12 cellular contexts compared by ENCODE assay signal in genomic region chr9:33172256-33172678, GRCh38. TPM values are rescaled to one million over a fixed set of nuclear protein-coding genes. Genes with fewer than 3 reads are reported as not detected.
DNase-seq lines count a peak whose midpoint lies in the region; ATAC-seq, FAIRE-seq and TF ChIP-seq lines count a peak whose summit lies in the region.
"Had no signal": no experiment of that assay in that cellular context is flagged by ENCODE, and none has a peak within 500 bp of the region (broad histone marks: within the 10 kb centered on the region; RNA-seq: fewer than 3 reads in every experiment).

No MANE protein-coding gene starts in this region.

- CTCF ChIA-PET in activated CD8-positive, alpha-beta T cell treated with anti-CD3 and anti-CD28 coated beads for 36 hours (lab: Charles Lee): interaction anchor here (1.1 to 2.6 kb wide), 5 partner anchors 11 to 54 kb away, joined by 4 to 9 read pairs (median 5); no protein-coding TSS in a partner anchor
- CTCF ChIA-PET in activated CD8-positive, alpha-beta T cell treated with anti-CD3 and anti-CD28 coated beads, Interleukin-2, amount 10 ng/mL, durations not matched to agents 7 days and 5 days (lab: Charles Lee): interaction anchor here (1.0 to 3.5 kb wide), 2 partner anchors 56 to 92 kb away, joined by 4 to 23 read pairs; no protein-coding TSS in a partner anchor
- CTCF ChIA-PET in GM12878 (lab: Yijun Ruan, JAX): interaction anchor here (0.9 to 3.5 kb wide), 8 partner anchors 12 to 91 kb away, joined by 3 to 28 read pairs (median 4); no protein-coding TSS in a partner anchor

- FAIRE-seq in GM12878 (lab: Jason Lieb, UNC) (no peak), D721Med (lab: Jason Lieb, UNC) (no peak)

- H2AFZ ChIP-seq in GM12878 (ENCODE audit: control insufficient read depth, low read depth, low read length): peak overlapping the region; percentile 42

- SMC1A ChIA-PET in GM12878 (lab: Charles Lee; ENCODE audit: uncharacterized antibody, unreplicated experiment): interaction anchor here (0.7 to 3.5 kb wide), 6 partner anchors 10 to 91 kb away, joined by 3 to 23 read pairs (median 4); no protein-coding TSS in a partner anchor

- H3K9me3 ChIP-seq in GM12878 (replicated peaks; ENCODE audit: control insufficient read depth, insufficient read depth, low read length) (no peaks in the 10 kb centered on the region), testis (no peaks in the 10 kb centered on the region)

- no peaks in the 10 kb centered on the region for H3K36me3 ChIP-seq in GM12878 (ENCODE audit: control insufficient read depth in 2 of 2, insufficient read depth in 2 of 2, low read length in 1 of 2)
- H3K36me3 ChIP-seq in testis (ENCODE audit: low read depth, missing control alignments): no peaks in the 10 kb centered on the region

- intact Hi-C loops in activated CD8-positive, alpha-beta T cell treated with anti-CD3 and anti-CD28 coated beads for 36 hours (cut with micrococcal nuclease): no loop called here
- intact Hi-C loops in GM12878 (cut with micrococcal nuclease; ENCODE audit: unreplicated experiment) (no loop called here), testis (cut with DNase I; ENCODE audit: low total_unique reads) (no loop called here)

- H3K4me3 ChIP-seq in GM12878 (no peak overlapping the region), testis (no peak overlapping the region)

- ATAC-seq in activated CD8-positive, alpha-beta T cell treated with anti-CD3 and anti-CD28 coated beads for 36 hours: no peak
- no peak for ATAC-seq in activated CD8-positive, alpha-beta T cell treated with anti-CD3 and anti-CD28 coated beads, Interleukin-2, amount 10 ng/mL, durations not matched to agents 7 days and 5 days
- no peak for ATAC-seq in GM12878
- peak; percentile 20 for ATAC-seq in left lobe of liver

- WGBS in GM12878 (ENCODE audit: insufficient coverage, insufficient replicate concordance, low lambda C conversion rate, missing lambda C conversion rate): 65% methylated on average over 3 of the region's 3 CpGs
- 45 to 64% methylated on average over 3 of the region's 3 CpGs for WGBS in testis, 2 donors

- DNase-seq in activated CD8-positive, alpha-beta T cell treated with anti-CD3 and anti-CD28 coated beads for 36 hours: no peak
- DNase-seq in activated CD8-positive, alpha-beta T cell treated with anti-CD3 and anti-CD28 coated beads, Interleukin-2, amount 10 ng/mL, durations not matched to agents 7 days and 5 days: no peak
- DNase-seq in GM12878 (ENCODE audit: low read depth, low spot score): no peak
- no peak for DNase-seq in left lobe of liver (ENCODE audit: low spot score)
- DNase-seq in testis: peak; percentile 62
- no peak for DNase-seq in DMS153 (lab: John Stamatoyannopoulos, UW)
- DNase-seq in D721Med (ENCODE audit: insufficient read length, low spot score): no peak
- DNase-seq in SK-N-DZ (ENCODE audit: low spot score): no peak
- DNase-seq: activated effector memory CD4-positive, alpha-beta T cell treated with Interleukin-2 at 50 U/mL for 16 hours; cerebellar nuclear complex; NCI-H2081 treated with DMSO at 0.1 percent for 48 hours; stimulated activated CD4-positive, alpha-beta T cell treated with anti-CD3 and anti-CD28 coated beads, Interleukin-12 subunit alpha, Interleukin-12 subunit beta, amount 100 ng/mL, for 4 hours had no signal

- BruUV-seq in GM12878 (replicated peaks; lab: Mats Ljungman, UMichigan): no TSS peak

- H4K20me1 ChIP-seq in GM12878 (ENCODE audit: control insufficient read depth, insufficient read depth): no peaks in the 10 kb centered on the region

- no peak overlapping the region for H3K4me2 ChIP-seq in GM12878 (ENCODE audit: control insufficient read depth, insufficient read depth)

- H3K4me1 Mint-ChIP-seq in activated CD8-positive, alpha-beta T cell treated with anti-CD3 and anti-CD28 coated beads for 36 hours (ENCODE audit: low read depth): peaks cover 19% of the 10 kb centered on the region
- H3K4me1 Mint-ChIP-seq in activated CD8-positive, alpha-beta T cell treated with anti-CD3 and anti-CD28 coated beads, Interleukin-2, amount 10 ng/mL, durations not matched to agents 7 days and 5 days (ENCODE audit: low read depth): peaks cover 24% of the 10 kb centered on the region

- TF ChIP-seq EP300 in GM12878 (IDR thresholded peaks at IDR 0.05; ENCODE audit: borderline replicate concordance in 1 of 2, control insufficient read depth in 1 of 2, low read depth in 2 of 2, low read length in 2 of 2): no peak

- POLR2A ChIA-PET in activated CD8-positive, alpha-beta T cell treated with anti-CD3 and anti-CD28 coated beads for 36 hours (lab: Charles Lee): interaction anchor here (1.0 to 1.5 kb wide), 2 partner anchors 92 to 128 kb away, joined by 3 to 4 read pairs; no protein-coding TSS in a partner anchor
- POLR2A ChIA-PET in activated CD8-positive, alpha-beta T cell treated with anti-CD3 and anti-CD28 coated beads, Interleukin-2, amount 10 ng/mL, durations not matched to agents 7 days and 5 days (lab: Charles Lee): no interaction called here
- POLR2A ChIA-PET in GM12878 (lab: Charles Lee): no interaction called here

- no peak overlapping the region for H3K9ac ChIP-seq in GM12878 (ENCODE audit: control insufficient read depth, insufficient read depth, low read length)

- H3K9me3 Mint-ChIP-seq in activated CD8-positive, alpha-beta T cell treated with anti-CD3 and anti-CD28 coated beads for 36 hours: no peaks in the 10 kb centered on the region
- H3K9me3 Mint-ChIP-seq in activated CD8-positive, alpha-beta T cell treated with anti-CD3 and anti-CD28 coated beads, Interleukin-2, amount 10 ng/mL, durations not matched to agents 7 days and 5 days (ENCODE audit: insufficient read depth): no peaks in the 10 kb centered on the region

- no peaks in the 10 kb centered on the region for H3K36me3 Mint-ChIP-seq in activated CD8-positive, alpha-beta T cell treated with anti-CD3 and anti-CD28 coated beads for 36 hours (ENCODE audit: low read depth)
- H3K36me3 Mint-ChIP-seq in activated CD8-positive, alpha-beta T cell treated with anti-CD3 and anti-CD28 coated beads, Interleukin-2, amount 10 ng/mL, durations not matched to agents 7 days and 5 days (ENCODE audit: low read depth): no peaks in the 10 kb centered on the region

- no peaks in the 10 kb centered on the region for H3K27me3 Mint-ChIP-seq in activated CD8-positive, alpha-beta T cell treated with anti-CD3 and anti-CD28 coated beads for 36 hours
- no peaks in the 10 kb centered on the region for H3K27me3 Mint-ChIP-seq in activated CD8-positive, alpha-beta T cell treated with anti-CD3 and anti-CD28 coated beads, Interleukin-2, amount 10 ng/mL, durations not matched to agents 7 days and 5 days (ENCODE audit: low read depth)

- H3K27ac Mint-ChIP-seq in activated CD8-positive, alpha-beta T cell treated with anti-CD3 and anti-CD28 coated beads for 36 hours: peak overlapping the region; percentile 30
- H3K27ac Mint-ChIP-seq in activated CD8-positive, alpha-beta T cell treated with anti-CD3 and anti-CD28 coated beads, Interleukin-2, amount 10 ng/mL, durations not matched to agents 7 days and 5 days: no peak overlapping the region

- in situ Hi-C loops in GM12878 (cut with MboI): no loop called here

- no peak overlapping the region for H3K4me3 Mint-ChIP-seq in activated CD8-positive, alpha-beta T cell treated with anti-CD3 and anti-CD28 coated beads for 36 hours
- H3K4me3 Mint-ChIP-seq in activated CD8-positive, alpha-beta T cell treated with anti-CD3 and anti-CD28 coated beads, Interleukin-2, amount 10 ng/mL, durations not matched to agents 7 days and 5 days: no peak overlapping the region

- TF ChIP-seq RAD21 in GM12878 (IDR thresholded peaks at IDR 0.05; ENCODE audit: insufficient read depth, low read depth, low read length): no peak

- H3K27me3 ChIP-seq in GM12878 (replicated peaks in 1 of 2; ENCODE audit: control insufficient read depth in 2 of 2, insufficient read depth in 2 of 2, low read length in 1 of 2) (no peaks in the 10 kb centered on the region), testis (no peaks in the 10 kb centered on the region)

- no peak for TF ChIP-seq CTCF in activated CD8-positive, alpha-beta T cell treated with anti-CD3 and anti-CD28 coated beads for 36 hours (IDR thresholded peaks at IDR 0.05)
- TF ChIP-seq CTCF in GM12878 (IDR thresholded peaks at IDR 0.05 in 2 of 3, conservative IDR thresholded peaks at IDR 0.05 in 1 of 3; ENCODE audit: control insufficient read depth in 2 of 3, extremely low read depth in 1 of 3, insufficient read depth in 1 of 3, low read depth in 3 of 3, low read length in 3 of 3) (no peak), testis (IDR thresholded peaks at IDR 0.05) (no peak), D721Med (IDR thresholded peaks at IDR 0.05; ENCODE audit: insufficient read depth, missing control alignments) (no peak)

- no peak overlapping the region for H3K27ac ChIP-seq in GM12878 (ENCODE audit: control insufficient read depth, insufficient read depth)
- peak overlapping the region; percentile 79 to 84 for H3K27ac ChIP-seq in testis

- H3K4me1 ChIP-seq in GM12878 (ENCODE audit: control insufficient read depth, insufficient read depth, low read length): peaks cover 10% of the 10 kb centered on the region
- H3K4me1 ChIP-seq in testis: peaks cover 47% of the 10 kb centered on the region

- H3K79me2 ChIP-seq in GM12878 (ENCODE audit: control insufficient read depth, insufficient read depth, low read length): peaks cover 8% of the 10 kb centered on the region

- no peak for TF ChIP-seq POLR2A in GM12878 (IDR thresholded peaks at IDR 0.05; ENCODE audit: low read depth, low read length)
- no peak for TF ChIP-seq POLR2A in testis (IDR thresholded peaks at IDR 0.05)

- RAD21 ChIA-PET in GM12878 (lab: Charles Lee; ENCODE audit: unreplicated experiment): interaction anchor here (2.9 kb wide), 1 partner anchor 54 kb away, joined by 17 read pairs; no protein-coding TSS in a partner anchor

RNA-seq across cellular contexts. Expression of gene B4GALT1, which starts 5.1 kb away (rescaled TPM):
- 10 to 100 TPM; 41.2 to 41.4 TPM for total RNA-seq in activated CD8-positive, alpha-beta T cell treated with anti-CD3 and anti-CD28 coated beads for 36 hours
- total RNA-seq in activated CD8-positive, alpha-beta T cell treated with anti-CD3 and anti-CD28 coated beads, Interleukin-2, amount 10 ng/mL, durations not matched to agents 7 days and 5 days: 10 to 100 TPM; 27.8 to 28.5 TPM
- 47.6 and 51.1 TPM in 2 replicates for total RNA-seq in GM12878 (2013; cell fraction: nucleolus; rRNA removed)
- total RNA-seq in GM12878 (2014; rRNA removed) (23.4 and 24.2 TPM in 2 replicates), GM12878 (2014; rRNA removed; fragmentation: Illumina TruSeq; extraction: Trizol) (12.7 and 15.3 TPM in 2 replicates), GM12878 (2021) (77.5 and 79.0 TPM in 2 replicates), left lobe of liver (48.2 TPM), testis (100 to 1,000 TPM; 192 to 212 TPM)
- polyA plus RNA-seq in GM12878 (2011; ENCODE audit: low read depth): 50.1 TPM
- polyA plus RNA-seq in GM12878 (2011; rRNA removed) (29.6 and 36.5 TPM in 2 replicates), GM12878 (2014; fragmentation: Illumina TruSeq; extraction: Trizol) (66.7 and 68.8 TPM in 2 replicates), GM12878 (2014; fragmentation: Nextera tagmentation; extraction: Ambion mirVana) (10 to 100 TPM; 22.4 to 23.3 TPM), GM12878 (2014; rRNA removed) (42.6 and 45.5 TPM in 2 replicates), GM12878 (2016; fragmentation: Nextera tagmentation; extraction: Ambion mirVana) (10 to 100 TPM; 50.2 to 50.8 TPM), testis (ENCODE audit: insufficient read depth, low read depth, low replicate concordance) (112 TPM)
- polyA plus RNA-seq in GM12878 (2011; cell fraction: cytosol; rRNA removed): 36.7 and 49.7 TPM in 2 replicates
- polyA plus RNA-seq in GM12878 (2011; cell fraction: nucleus; rRNA removed): 16.8 and 18.8 TPM in 2 replicates
- polyA plus RNA-seq in GM12878 (2012): 58.2 and 65.9 TPM in 2 replicates
- 48.3 and 58.3 TPM in 2 replicates for polyA minus RNA-seq in GM12878 (2011; rRNA and poly(A)+ RNA removed)
- polyA minus RNA-seq in GM12878 (2011; cell fraction: cytosol; rRNA and poly(A)+ RNA removed): 25.8 and 27.2 TPM in 2 replicates
- 10.3 and 16.8 TPM in 2 replicates for polyA minus RNA-seq in GM12878 (2011; cell fraction: nucleus; rRNA and poly(A)+ RNA removed)
- polyA plus RNA-seq in SK-N-DZ (2014; cell fraction: cytosol; rRNA removed): 2.3 and 2.7 TPM in 2 replicates
- 1.3 and 2.3 TPM in 2 replicates for polyA plus RNA-seq in SK-N-DZ (2014; cell fraction: nucleus; rRNA removed)
